ENCODE assay signal across 1 cellular context in genomic region chr10:110151467-110151866, GRCh38.
TF ChIP-seq lines count a peak whose summit lies in the region.

No MANE protein-coding gene starts in this region.

TF ChIP-seq in GM23338, 12 proteins besides CTCF, POLR2A, EP300 and RAD21:
- TF ChIP-seq REST (IDR thresholded peaks at IDR 0.05; ENCODE audit: unreplicated experiment): no peak
- TF ChIP-seq ZNF462 (CRISPR knock-in tag; IDR thresholded peaks at IDR 0.05): no peak
- TF ChIP-seq EZH2 (IDR thresholded peaks at IDR 0.05; ENCODE audit: low read depth, unreplicated experiment): no peak
